Comparison of ENCODE assay signal across 1 cellular context in the genomic region with DNA sequence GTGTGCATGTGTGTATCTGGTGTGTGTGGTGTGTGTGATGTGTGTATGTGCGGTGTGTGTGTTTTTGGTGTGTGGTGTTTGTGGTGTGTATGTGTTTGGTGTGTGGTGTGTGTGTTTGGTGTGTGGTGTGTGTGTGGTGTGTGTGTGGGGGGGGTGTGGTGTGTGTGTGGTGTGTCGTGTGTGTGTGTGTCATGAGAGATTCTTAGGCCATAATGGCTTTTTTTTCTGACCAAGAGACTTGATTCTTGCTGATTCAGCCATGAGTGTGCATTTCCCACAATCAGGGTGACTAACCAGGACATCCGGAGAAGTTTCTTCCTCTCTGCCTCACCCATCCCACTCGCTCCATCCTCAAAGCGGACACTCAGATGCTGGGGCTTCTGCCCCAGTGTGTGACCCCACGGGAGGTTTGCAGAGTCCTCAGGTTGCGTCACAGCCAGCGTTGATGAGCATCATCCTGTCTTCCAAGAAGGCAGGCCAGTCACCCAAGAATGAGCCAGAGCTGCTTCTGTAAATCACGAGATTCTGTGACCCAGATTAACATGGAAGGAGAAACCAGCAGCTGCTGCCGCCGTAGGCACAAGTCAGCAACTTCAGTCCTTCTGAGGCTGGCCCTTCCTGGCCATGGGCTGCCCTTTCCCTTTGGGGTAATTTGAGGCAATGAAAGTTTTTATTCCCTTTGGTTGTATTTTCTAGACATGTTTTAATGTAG.
TF ChIP-seq lines count a peak whose summit lies in the region.

No MANE protein-coding gene starts in this region.

TF ChIP-seq in K562, 482 proteins besides CTCF, POLR2A, EP300 and RAD21 (continued from another document and continues in another):
- TF ChIP-seq MCM7 (IDR thresholded peaks at IDR 0.05) (peak in 1 of 2 experiments; percentile 81; a peak in 1 of 4 replicates), RCOR1 (IDR thresholded peaks at IDR 0.05; ENCODE audit: borderline replicate concordance in 1 of 2, low read depth in 2 of 2, low read length in 2 of 2) (peak; percentile 12 to 96; a peak in 2 of 4 replicates), PCBP2 (IDR thresholded peaks at IDR 0.05; ENCODE audit: low read depth, low read length, poor library complexity, severe bottlenecking) (no peak), PHTF2 (CRISPR knock-in tag; IDR thresholded peaks at IDR 0.05) (no peak), RBM17 (IDR thresholded peaks at IDR 0.05; ENCODE audit: borderline replicate concordance, low read depth, low read length) (no peak), SMARCA4 (IDR thresholded peaks at IDR 0.05) (peak; percentile 91), TCF7L2 (IDR thresholded peaks at IDR 0.05; ENCODE audit: low read depth, low read length) (no peak), MCM2 (IDR thresholded peaks at IDR 0.05; ENCODE audit: low read depth) (no peak), POLR3A (IDR thresholded peaks at IDR 0.05; ENCODE audit: borderline replicate concordance, extremely low read depth, insufficient read depth, insufficient read length) (no peak), HMG20A (CRISPR knock-in tag; conservative IDR thresholded peaks at IDR 0.05) (no peak), TAF7 (tag; IDR thresholded peaks at IDR 0.05) (no peak), NEUROD1 (IDR thresholded peaks at IDR 0.05; ENCODE audit: borderline replicate concordance, low read depth, low read length, partially characterized antibody) (peak; percentile 60), ZFP1 (CRISPR knock-in tag; IDR thresholded peaks at IDR 0.05) (no peak; the same call in 1 of the 2 replicates), RBM34 (IDR thresholded peaks at IDR 0.05; ENCODE audit: borderline replicate concordance, insufficient read depth, low read length) (no peak), ZNF274 (IDR thresholded peaks at IDR 0.05; ENCODE audit: borderline replicate concordance, low read depth, low read length) (no peak), NCOR1 (IDR thresholded peaks at IDR 0.05) (peak; percentile 42), POLR2G (IDR thresholded peaks at IDR 0.05; ENCODE audit: low read depth, low read length) (no peak), SMARCB1 (IDR thresholded peaks at IDR 0.05; ENCODE audit: insufficient read length, low read depth) (no peak), HCFC1 (IDR thresholded peaks at IDR 0.05; ENCODE audit: low read depth, low read length) (no peak), TEAD2 (tag; IDR thresholded peaks at IDR 0.05) (no peak), NFYB (IDR thresholded peaks at IDR 0.05; ENCODE audit: extremely low read depth, insufficient read length) (no peak), POLR2AphosphoS5 (IDR thresholded peaks at IDR 0.05; ENCODE audit: control insufficient read depth, insufficient read depth, low read depth, low read length) (no peak), HEY1 (CRISPR knock-in tag; IDR thresholded peaks at IDR 0.05; ENCODE audit: borderline replicate concordance) (no peak), BRD4 (IDR thresholded peaks at IDR 0.05) (0 out of 2 replicates have a peak, but pooled peaks have one; percentile 32)
- TF ChIP-seq, protein P1, sequence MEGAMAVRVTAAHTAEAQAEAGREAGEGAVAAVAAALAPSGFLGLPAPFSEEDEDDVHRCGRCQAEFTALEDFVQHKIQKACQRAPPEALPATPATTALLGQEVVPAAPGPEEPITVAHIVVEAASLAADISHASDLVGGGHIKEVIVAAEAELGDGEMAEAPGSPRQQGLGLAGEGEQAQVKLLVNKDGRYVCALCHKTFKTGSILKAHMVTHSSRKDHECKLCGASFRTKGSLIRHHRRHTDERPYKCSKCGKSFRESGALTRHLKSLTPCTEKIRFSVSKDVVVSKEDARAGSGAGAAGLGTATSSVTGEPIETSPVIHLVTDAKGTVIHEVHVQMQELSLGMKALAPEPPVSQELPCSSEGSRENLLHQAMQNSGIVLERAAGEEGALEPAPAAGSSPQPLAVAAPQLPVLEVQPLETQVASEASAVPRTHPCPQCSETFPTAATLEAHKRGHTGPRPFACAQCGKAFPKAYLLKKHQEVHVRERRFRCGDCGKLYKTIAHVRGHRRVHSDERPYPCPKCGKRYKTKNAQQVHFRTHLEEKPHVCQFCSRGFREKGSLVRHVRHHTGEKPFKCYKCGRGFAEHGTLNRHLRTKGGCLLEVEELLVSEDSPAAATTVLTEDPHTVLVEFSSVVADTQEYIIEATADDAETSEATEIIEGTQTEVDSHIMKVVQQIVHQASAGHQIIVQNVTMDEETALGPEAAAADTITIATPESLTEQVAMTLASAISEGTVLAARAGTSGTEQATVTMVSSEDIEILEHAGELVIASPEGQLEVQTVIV (CRISPR knock-in tag; IDR thresholded peaks at IDR 0.05; ENCODE audit: borderline replicate concordance), result no peak
- TF ChIP-seq, protein P2, sequence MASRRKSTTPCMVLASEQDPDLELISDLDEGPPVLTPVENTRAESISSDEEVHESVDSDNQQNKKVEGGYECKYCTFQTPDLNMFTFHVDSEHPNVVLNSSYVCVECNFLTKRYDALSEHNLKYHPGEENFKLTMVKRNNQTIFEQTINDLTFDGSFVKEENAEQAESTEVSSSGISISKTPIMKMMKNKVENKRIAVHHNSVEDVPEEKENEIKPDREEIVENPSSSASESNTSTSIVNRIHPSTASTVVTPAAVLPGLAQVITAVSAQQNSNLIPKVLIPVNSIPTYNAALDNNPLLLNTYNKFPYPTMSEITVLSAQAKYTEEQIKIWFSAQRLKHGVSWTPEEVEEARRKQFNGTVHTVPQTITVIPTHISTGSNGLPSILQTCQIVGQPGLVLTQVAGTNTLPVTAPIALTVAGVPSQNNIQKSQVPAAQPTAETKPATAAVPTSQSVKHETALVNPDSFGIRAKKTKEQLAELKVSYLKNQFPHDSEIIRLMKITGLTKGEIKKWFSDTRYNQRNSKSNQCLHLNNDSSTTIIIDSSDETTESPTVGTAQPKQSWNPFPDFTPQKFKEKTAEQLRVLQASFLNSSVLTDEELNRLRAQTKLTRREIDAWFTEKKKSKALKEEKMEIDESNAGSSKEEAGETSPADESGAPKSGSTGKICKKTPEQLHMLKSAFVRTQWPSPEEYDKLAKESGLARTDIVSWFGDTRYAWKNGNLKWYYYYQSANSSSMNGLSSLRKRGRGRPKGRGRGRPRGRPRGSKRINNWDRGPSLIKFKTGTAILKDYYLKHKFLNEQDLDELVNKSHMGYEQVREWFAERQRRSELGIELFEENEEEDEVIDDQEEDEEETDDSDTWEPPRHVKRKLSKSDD (conservative IDR thresholded peaks at IDR 0.05; ENCODE audit: low read length), result no peak
- TF ChIP-seq, protein P3, sequence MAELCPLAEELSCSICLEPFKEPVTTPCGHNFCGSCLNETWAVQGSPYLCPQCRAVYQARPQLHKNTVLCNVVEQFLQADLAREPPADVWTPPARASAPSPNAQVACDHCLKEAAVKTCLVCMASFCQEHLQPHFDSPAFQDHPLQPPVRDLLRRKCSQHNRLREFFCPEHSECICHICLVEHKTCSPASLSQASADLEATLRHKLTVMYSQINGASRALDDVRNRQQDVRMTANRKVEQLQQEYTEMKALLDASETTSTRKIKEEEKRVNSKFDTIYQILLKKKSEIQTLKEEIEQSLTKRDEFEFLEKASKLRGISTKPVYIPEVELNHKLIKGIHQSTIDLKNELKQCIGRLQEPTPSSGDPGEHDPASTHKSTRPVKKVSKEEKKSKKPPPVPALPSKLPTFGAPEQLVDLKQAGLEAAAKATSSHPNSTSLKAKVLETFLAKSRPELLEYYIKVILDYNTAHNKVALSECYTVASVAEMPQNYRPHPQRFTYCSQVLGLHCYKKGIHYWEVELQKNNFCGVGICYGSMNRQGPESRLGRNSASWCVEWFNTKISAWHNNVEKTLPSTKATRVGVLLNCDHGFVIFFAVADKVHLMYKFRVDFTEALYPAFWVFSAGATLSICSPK (IDR thresholded peaks at IDR 0.05; ENCODE audit: borderline replicate concordance), result no peak; the same call in 1 of the 2 replicates
- TF ChIP-seq, protein P4, sequence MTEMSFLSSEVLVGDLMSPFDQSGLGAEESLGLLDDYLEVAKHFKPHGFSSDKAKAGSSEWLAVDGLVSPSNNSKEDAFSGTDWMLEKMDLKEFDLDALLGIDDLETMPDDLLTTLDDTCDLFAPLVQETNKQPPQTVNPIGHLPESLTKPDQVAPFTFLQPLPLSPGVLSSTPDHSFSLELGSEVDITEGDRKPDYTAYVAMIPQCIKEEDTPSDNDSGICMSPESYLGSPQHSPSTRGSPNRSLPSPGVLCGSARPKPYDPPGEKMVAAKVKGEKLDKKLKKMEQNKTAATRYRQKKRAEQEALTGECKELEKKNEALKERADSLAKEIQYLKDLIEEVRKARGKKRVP (CRISPR knock-in tag; IDR thresholded peaks at IDR 0.05), result no peak
- TF ChIP-seq, protein P5, sequence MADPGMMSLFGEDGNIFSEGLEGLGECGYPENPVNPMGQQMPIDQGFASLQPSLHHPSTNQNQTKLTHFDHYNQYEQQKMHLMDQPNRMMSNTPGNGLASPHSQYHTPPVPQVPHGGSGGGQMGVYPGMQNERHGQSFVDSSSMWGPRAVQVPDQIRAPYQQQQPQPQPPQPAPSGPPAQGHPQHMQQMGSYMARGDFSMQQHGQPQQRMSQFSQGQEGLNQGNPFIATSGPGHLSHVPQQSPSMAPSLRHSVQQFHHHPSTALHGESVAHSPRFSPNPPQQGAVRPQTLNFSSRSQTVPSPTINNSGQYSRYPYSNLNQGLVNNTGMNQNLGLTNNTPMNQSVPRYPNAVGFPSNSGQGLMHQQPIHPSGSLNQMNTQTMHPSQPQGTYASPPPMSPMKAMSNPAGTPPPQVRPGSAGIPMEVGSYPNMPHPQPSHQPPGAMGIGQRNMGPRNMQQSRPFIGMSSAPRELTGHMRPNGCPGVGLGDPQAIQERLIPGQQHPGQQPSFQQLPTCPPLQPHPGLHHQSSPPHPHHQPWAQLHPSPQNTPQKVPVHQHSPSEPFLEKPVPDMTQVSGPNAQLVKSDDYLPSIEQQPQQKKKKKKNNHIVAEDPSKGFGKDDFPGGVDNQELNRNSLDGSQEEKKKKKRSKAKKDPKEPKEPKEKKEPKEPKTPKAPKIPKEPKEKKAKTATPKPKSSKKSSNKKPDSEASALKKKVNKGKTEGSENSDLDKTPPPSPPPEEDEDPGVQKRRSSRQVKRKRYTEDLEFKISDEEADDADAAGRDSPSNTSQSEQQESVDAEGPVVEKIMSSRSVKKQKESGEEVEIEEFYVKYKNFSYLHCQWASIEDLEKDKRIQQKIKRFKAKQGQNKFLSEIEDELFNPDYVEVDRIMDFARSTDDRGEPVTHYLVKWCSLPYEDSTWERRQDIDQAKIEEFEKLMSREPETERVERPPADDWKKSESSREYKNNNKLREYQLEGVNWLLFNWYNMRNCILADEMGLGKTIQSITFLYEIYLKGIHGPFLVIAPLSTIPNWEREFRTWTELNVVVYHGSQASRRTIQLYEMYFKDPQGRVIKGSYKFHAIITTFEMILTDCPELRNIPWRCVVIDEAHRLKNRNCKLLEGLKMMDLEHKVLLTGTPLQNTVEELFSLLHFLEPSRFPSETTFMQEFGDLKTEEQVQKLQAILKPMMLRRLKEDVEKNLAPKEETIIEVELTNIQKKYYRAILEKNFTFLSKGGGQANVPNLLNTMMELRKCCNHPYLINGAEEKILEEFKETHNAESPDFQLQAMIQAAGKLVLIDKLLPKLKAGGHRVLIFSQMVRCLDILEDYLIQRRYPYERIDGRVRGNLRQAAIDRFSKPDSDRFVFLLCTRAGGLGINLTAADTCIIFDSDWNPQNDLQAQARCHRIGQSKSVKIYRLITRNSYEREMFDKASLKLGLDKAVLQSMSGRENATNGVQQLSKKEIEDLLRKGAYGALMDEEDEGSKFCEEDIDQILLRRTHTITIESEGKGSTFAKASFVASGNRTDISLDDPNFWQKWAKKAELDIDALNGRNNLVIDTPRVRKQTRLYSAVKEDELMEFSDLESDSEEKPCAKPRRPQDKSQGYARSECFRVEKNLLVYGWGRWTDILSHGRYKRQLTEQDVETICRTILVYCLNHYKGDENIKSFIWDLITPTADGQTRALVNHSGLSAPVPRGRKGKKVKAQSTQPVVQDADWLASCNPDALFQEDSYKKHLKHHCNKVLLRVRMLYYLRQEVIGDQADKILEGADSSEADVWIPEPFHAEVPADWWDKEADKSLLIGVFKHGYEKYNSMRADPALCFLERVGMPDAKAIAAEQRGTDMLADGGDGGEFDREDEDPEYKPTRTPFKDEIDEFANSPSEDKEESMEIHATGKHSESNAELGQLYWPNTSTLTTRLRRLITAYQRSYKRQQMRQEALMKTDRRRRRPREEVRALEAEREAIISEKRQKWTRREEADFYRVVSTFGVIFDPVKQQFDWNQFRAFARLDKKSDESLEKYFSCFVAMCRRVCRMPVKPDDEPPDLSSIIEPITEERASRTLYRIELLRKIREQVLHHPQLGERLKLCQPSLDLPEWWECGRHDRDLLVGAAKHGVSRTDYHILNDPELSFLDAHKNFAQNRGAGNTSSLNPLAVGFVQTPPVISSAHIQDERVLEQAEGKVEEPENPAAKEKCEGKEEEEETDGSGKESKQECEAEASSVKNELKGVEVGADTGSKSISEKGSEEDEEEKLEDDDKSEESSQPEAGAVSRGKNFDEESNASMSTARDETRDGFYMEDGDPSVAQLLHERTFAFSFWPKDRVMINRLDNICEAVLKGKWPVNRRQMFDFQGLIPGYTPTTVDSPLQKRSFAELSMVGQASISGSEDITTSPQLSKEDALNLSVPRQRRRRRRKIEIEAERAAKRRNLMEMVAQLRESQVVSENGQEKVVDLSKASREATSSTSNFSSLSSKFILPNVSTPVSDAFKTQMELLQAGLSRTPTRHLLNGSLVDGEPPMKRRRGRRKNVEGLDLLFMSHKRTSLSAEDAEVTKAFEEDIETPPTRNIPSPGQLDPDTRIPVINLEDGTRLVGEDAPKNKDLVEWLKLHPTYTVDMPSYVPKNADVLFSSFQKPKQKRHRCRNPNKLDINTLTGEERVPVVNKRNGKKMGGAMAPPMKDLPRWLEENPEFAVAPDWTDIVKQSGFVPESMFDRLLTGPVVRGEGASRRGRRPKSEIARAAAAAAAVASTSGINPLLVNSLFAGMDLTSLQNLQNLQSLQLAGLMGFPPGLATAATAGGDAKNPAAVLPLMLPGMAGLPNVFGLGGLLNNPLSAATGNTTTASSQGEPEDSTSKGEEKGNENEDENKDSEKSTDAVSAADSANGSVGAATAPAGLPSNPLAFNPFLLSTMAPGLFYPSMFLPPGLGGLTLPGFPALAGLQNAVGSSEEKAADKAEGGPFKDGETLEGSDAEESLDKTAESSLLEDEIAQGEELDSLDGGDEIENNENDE (IDR thresholded peaks at IDR 0.05; ENCODE audit: low read depth, low read length), result no peak
- TF ChIP-seq, protein P6, sequence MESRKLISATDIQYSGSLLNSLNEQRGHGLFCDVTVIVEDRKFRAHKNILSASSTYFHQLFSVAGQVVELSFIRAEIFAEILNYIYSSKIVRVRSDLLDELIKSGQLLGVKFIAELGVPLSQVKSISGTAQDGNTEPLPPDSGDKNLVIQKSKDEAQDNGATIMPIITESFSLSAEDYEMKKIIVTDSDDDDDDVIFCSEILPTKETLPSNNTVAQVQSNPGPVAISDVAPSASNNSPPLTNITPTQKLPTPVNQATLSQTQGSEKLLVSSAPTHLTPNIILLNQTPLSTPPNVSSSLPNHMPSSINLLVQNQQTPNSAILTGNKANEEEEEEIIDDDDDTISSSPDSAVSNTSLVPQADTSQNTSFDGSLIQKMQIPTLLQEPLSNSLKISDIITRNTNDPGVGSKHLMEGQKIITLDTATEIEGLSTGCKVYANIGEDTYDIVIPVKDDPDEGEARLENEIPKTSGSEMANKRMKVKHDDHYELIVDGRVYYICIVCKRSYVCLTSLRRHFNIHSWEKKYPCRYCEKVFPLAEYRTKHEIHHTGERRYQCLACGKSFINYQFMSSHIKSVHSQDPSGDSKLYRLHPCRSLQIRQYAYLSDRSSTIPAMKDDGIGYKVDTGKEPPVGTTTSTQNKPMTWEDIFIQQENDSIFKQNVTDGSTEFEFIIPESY (CRISPR knock-in tag; IDR thresholded peaks at IDR 0.05), result no peak
